Comparison of ENCODE assay signal across 10 cellular contexts in genomic region chr2:214543386-214543955, GRCh38.
DNase-seq lines count a peak whose midpoint lies in the region; ATAC-seq lines count a peak whose summit lies in the region.
"Had no signal": no experiment of that assay in that cellular context is flagged by ENCODE, and none has a peak within 500 bp of the region (broad histone marks: within the 10 kb centered on the region; RNA-seq: fewer than 3 reads in every experiment).

No MANE protein-coding gene starts in this region.

- H3K4me3 ChIP-seq in adipocyte (ENCODE audit: low read length) = no peak overlapping the region

- no peaks in the 10 kb centered on the region for H3K36me3 ChIP-seq in adipocyte (ENCODE audit: control insufficient read depth, insufficient read depth, low read length, severe bottlenecking)

- peaks cover 8% of the 10 kb centered on the region for H3K4me1 ChIP-seq in adipocyte (ENCODE audit: control insufficient read depth, insufficient read depth, low read length)

- peak; percentile 44 for DNase-seq in EH (ENCODE audit: low read depth)
- DNase-seq in NCI-H1105 treated with DMSO at 0.1 percent for 48 hours (lab: John Stamatoyannopoulos, UW) = peak; percentile 62
- peak; percentile 56 for DNase-seq in adipocyte (ENCODE audit: low read depth)
- peak; percentile 54 for DNase-seq in kidney tubule cell (ENCODE audit: low spot score)
- no peak for DNase-seq in effector memory CD8-positive, alpha-beta T cell
- no peak for DNase-seq in NCI-H1436 (lab: John Stamatoyannopoulos, UW)
- DNase-seq in D341Med (ENCODE audit: low spot score) = no peak
- DNase-seq: natural killer cell, small intestine had no signal

- H3K36me3 Mint-ChIP-seq in effector memory CD8-positive, alpha-beta T cell (ENCODE audit: insufficient read depth) = no peaks in the 10 kb centered on the region
- H3K36me3 Mint-ChIP-seq: natural killer cell had no signal

- peaks cover 0 to 7% of the 10 kb centered on the region in 2 donors for H3K27me3 Mint-ChIP-seq in effector memory CD8-positive, alpha-beta T cell

- no peak overlapping the region for H3K27ac Mint-ChIP-seq in effector memory CD8-positive, alpha-beta T cell
- H3K27ac Mint-ChIP-seq: natural killer cell had no signal

- H3K9me3 ChIP-seq in adipocyte (ENCODE audit: control insufficient read depth, low read length) = no peaks in the 10 kb centered on the region

- no peaks in the 10 kb centered on the region for H3K27me3 ChIP-seq in adipocyte (replicated peaks; ENCODE audit: control insufficient read depth, insufficient read depth, low read length)

- no peaks in the 10 kb centered on the region for H3K9me3 Mint-ChIP-seq in effector memory CD8-positive, alpha-beta T cell

- H3K9ac ChIP-seq in adipocyte (ENCODE audit: low read length) = no peak overlapping the region

- H3K4me1 Mint-ChIP-seq in effector memory CD8-positive, alpha-beta T cell (ENCODE audit: low read depth in 2 of 2) = peaks cover 0 to 3% of the 10 kb centered on the region in 2 donors
- H3K4me1 Mint-ChIP-seq: natural killer cell had no signal

- no peak overlapping the region for H3K4me3 Mint-ChIP-seq in effector memory CD8-positive, alpha-beta T cell
- H3K4me3 Mint-ChIP-seq: natural killer cell had no signal

- no peak for ATAC-seq in GM18520 (IDR thresholded peaks at IDR 0.05; ENCODE audit: unreplicated experiment)
- ATAC-seq in effector memory CD8-positive, alpha-beta T cell (replicated peaks) = no peak
- ATAC-seq: natural killer cell had no signal

Comparison
In these comparisons a context has a peak if more than half of its experiments do, and no peak if none do; other contexts are left out.
1. DNase-seq: peak in EH (single experiment), NCI-H1105 treated with DMSO at 0.1 percent for 48 hours (single experiment), adipocyte (single experiment) and kidney tubule cell (single experiment); none in effector memory CD8-positive, alpha-beta T cell (0 of 3), NCI-H1436 (single experiment) and D341Med (single experiment).